Comparison of ENCODE assay signal across 8 cellular contexts in the genomic region with DNA sequence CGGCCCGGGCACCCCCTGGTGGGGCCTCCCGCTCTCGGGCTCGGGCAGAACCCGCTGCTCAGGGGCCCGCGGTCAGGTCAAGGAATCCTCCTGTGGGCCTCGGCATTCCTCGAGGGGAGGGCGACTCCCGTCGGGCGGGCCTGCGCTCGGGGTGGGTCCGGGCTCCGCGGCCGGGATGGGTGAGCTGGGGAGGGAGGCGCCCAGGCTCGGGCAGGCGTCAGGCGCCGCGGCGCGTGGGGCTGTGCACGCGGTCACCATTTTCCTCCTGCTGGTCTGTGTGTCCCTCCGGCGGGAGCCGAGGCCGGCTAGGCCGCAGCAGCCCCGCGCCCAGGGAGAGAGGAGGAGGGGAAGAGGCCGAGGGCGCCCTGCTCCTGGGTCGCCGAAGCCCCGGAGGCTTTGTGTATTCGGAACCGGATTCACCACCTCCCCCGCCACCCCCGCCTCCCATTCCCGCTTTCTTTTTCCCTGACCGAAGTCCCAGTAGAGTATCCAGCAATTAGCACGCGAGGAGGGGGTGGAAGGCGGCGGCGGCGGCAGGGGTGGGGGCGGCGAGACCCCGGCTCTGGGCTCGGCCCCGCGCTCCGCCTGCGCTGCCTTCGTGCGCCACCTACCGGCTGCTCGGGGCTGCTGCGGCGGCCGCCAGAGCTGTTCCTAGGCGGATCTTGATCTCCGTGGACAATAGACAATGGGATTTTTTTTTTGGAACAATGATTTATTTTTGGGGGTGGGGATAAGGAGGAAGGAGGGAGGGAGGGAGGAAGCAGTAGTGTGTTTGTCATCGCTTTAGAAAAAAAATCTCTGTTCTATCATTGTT.
DNase-seq lines count a peak whose midpoint lies in the region; ATAC-seq and TF ChIP-seq lines count a peak whose summit lies in the region.

No MANE protein-coding gene starts in this region.

- ATAC-seq in HG02623 (IDR thresholded peaks at IDR 0.05; ENCODE audit: unreplicated experiment) (peak; percentile 68), activated B cell treated with CpG ODN at 0.5 μM for 24 hours (ENCODE audit: low read depth) (peak; percentile 83), HG03108 (IDR thresholded peaks at IDR 0.05; ENCODE audit: unreplicated experiment) (no peak)

- CTCF ChIA-PET in activated B cell treated with CpG ODN at 0.5 μM for 24 hours (lab: Charles Lee), result interaction anchor here (0.6 to 5.1 kb wide), 31 partner anchors 9 to 650 kb away, joined by 3 to 83 read pairs (median 6); a partner anchor contains a TSS

- DNase-seq in NCI-H2081 treated with DMSO at 0.1 percent for 48 hours (lab: John Stamatoyannopoulos, UW) (peak; percentile 22), activated B cell treated with CpG ODN at 0.5 μM for 24 hours (peak; percentile 67), cardiac fibroblast (ENCODE audit: low read depth in 2 of 2) (peak; percentile 84 to 86), immature natural killer cell (peak; percentile 34 to 54 (median 54))

- H3K9me3 Mint-ChIP-seq in activated B cell treated with CpG ODN at 0.5 μM for 24 hours (no peaks in the 10 kb centered on the region), immature natural killer cell (no peaks in the 10 kb centered on the region)

- peak overlapping the region; percentile 51 for H3K9ac ChIP-seq in ES-I3 (ENCODE audit: low read depth, low read length)

- H3K4me3 ChIP-seq in cardiac fibroblast (replicated peaks in 1 of 2; ENCODE audit: low read depth in 2 of 2, low read length in 2 of 2) (peak overlapping the region; percentile 35 to 53), skin epidermis (peak overlapping the region; percentile 42 to 66 (median 55))

- H3K4me1 Mint-ChIP-seq in activated B cell treated with CpG ODN at 0.5 μM for 24 hours (peaks cover 8% of the 10 kb centered on the region), immature natural killer cell (peaks cover 2 to 4% of the 10 kb centered on the region in 2 donors)

- no peaks in the 10 kb centered on the region for H3K9me3 ChIP-seq in ES-I3 (ENCODE audit: control insufficient read depth, insufficient read depth, low read length)

- no peak overlapping the region for H3K27ac Mint-ChIP-seq in activated B cell treated with CpG ODN at 0.5 μM for 24 hours
- H3K27ac Mint-ChIP-seq in immature natural killer cell, result no peak overlapping the region

- POLR2A ChIA-PET in activated B cell treated with CpG ODN at 0.5 μM for 24 hours (lab: Charles Lee), result interaction anchor here (0.6 to 1.8 kb wide), 5 partner anchors 10 to 240 kb away, joined by 4 to 10 read pairs (median 6); a partner anchor contains a TSS

- TF ChIP-seq CTCF in activated B cell treated with CpG ODN at 0.5 μM for 24 hours (IDR thresholded peaks at IDR 0.05), result peak; percentile 82
- peak; percentile 74 for TF ChIP-seq CTCF in cardiac fibroblast (IDR thresholded peaks at IDR 0.05; ENCODE audit: low read depth, low read length)

- H3K36me3 Mint-ChIP-seq in activated B cell treated with CpG ODN at 0.5 μM for 24 hours (ENCODE audit: low read depth) (no peaks in the 10 kb centered on the region), immature natural killer cell (no peaks in the 10 kb centered on the region)

- intact Hi-C loops in activated B cell treated with CpG ODN at 0.5 μM for 24 hours (cut with micrococcal nuclease), result loop anchor here (1.0 to 5.0 kb wide), 8 partner anchors 101 to 696 kb away; a partner anchor contains a TSS

- no peaks in the 10 kb centered on the region for H3K36me3 ChIP-seq in ES-I3 (ENCODE audit: insufficient read depth, low read length)

- H3K27me3 Mint-ChIP-seq in activated B cell treated with CpG ODN at 0.5 μM for 24 hours (peaks cover 25% of the 10 kb centered on the region), immature natural killer cell (ENCODE audit: low read depth in 3 of 3) (peaks cover 5 to 18% (median 10%) of the 10 kb centered on the region in 3 donors)

- H3K27ac ChIP-seq in skin epidermis, result peak overlapping the region; percentile 50 to 95 (median 90)

- H3K4me1 ChIP-seq in ES-I3 (ENCODE audit: insufficient read depth, low read length), result peaks cover 37% of the 10 kb centered on the region

- peak overlapping the region; percentile 72 for H3K4me3 Mint-ChIP-seq in activated B cell treated with CpG ODN at 0.5 μM for 24 hours
- H3K4me3 Mint-ChIP-seq in immature natural killer cell, result peak overlapping the region; percentile 61 to 82 (median 73)

Comparison
In these comparisons a context has a peak if more than half of its experiments do, and no peak if none do; other contexts are left out.
1. DNase-seq: peak in every context shown above with its lines; median percentile 85 in cardiac fibroblast; 67 in activated B cell treated with CpG ODN at 0.5 μM for 24 hours; 54 in immature natural killer cell; 22 in NCI-H2081 treated with DMSO at 0.1 percent for 48 hours.